1 cellular context compared by ENCODE assay signal in genomic region chr7:66740302-66740979, GRCh38.
A peak's percentile ranks its signal among the peaks of the same experiment; 100 is the strongest.
TF ChIP-seq lines count a peak whose summit lies in the region.

RABGEF1 (plus strand) TSS chr7:66740733; CDS start chr7:66771900, 31,167 bp downstream.

TF ChIP-seq in HepG2, 621 proteins besides CTCF, POLR2A, EP300 and RAD21 (continued from another document and continues in another):
- 0 out of 2 replicates have a peak, but pooled peaks have one; percentile 4 for TF ChIP-seq ZNF280D (CRISPR knock-in tag; IDR thresholded peaks at IDR 0.05)
- TF ChIP-seq KDM3A (CRISPR knock-in tag; IDR thresholded peaks at IDR 0.05; ENCODE audit: low read depth) = peak; percentile 29; the same call in 1 of the 2 replicates
- peak; percentile 80; the same call in 1 of the 2 replicates for TF ChIP-seq ZGPAT (CRISPR knock-in tag; IDR thresholded peaks at IDR 0.05)
- TF ChIP-seq HOMEZ (CRISPR knock-in tag; IDR thresholded peaks at IDR 0.05; ENCODE audit: low read depth) = peak; percentile 80; the same call in 1 of the 2 replicates
- TF ChIP-seq DR1 (CRISPR knock-in tag; IDR thresholded peaks at IDR 0.05) = peak; percentile 68
- peak; percentile 50; the same call in 1 of the 2 replicates for TF ChIP-seq NFKBIZ (CRISPR knock-in tag; IDR thresholded peaks at IDR 0.05)
- TF ChIP-seq ZNF235 (CRISPR knock-in tag; IDR thresholded peaks at IDR 0.05; ENCODE audit: borderline replicate concordance) = 0 out of 2 replicates have a peak, but pooled peaks have one; percentile 6
- 0 out of 2 replicates have a peak, but pooled peaks have one; percentile 28 for TF ChIP-seq PREB (CRISPR knock-in tag; IDR thresholded peaks at IDR 0.05)
- no peak for TF ChIP-seq LCORL (IDR thresholded peaks at IDR 0.05)
- peak; percentile 73; the same call in 1 of the 2 replicates for TF ChIP-seq LCORL (CRISPR knock-in tag; IDR thresholded peaks at IDR 0.05)
- peak; percentile 89; the same call in 1 of the 2 replicates for TF ChIP-seq ATF5 (CRISPR knock-in tag; IDR thresholded peaks at IDR 0.05; ENCODE audit: low read depth)
- TF ChIP-seq SNAPC5 (CRISPR knock-in tag; IDR thresholded peaks at IDR 0.05; ENCODE audit: borderline replicate concordance) = no peak
- TF ChIP-seq, protein P1, sequence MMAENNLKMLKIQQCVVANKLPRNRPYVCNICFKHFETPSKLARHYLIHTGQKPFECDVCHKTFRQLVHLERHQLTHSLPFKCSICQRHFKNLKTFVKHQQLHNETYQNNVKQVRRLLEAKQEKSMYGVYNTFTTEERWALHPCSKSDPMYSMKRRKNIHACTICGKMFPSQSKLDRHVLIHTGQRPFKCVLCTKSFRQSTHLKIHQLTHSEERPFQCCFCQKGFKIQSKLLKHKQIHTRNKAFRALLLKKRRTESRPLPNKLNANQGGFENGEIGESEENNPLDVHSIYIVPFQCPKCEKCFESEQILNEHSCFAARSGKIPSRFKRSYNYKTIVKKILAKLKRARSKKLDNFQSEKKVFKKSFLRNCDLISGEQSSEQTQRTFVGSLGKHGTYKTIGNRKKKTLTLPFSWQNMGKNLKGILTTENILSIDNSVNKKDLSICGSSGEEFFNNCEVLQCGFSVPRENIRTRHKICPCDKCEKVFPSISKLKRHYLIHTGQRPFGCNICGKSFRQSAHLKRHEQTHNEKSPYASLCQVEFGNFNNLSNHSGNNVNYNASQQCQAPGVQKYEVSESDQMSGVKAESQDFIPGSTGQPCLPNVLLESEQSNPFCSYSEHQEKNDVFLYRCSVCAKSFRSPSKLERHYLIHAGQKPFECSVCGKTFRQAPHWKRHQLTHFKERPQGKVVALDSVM (CRISPR knock-in tag; IDR thresholded peaks at IDR 0.05) = peak; percentile 94
- TF ChIP-seq MXD3 (CRISPR knock-in tag; IDR thresholded peaks at IDR 0.05) = peak; percentile 69
- peak; percentile 64; the same call in 1 of the 2 replicates for TF ChIP-seq SKIL (CRISPR knock-in tag; IDR thresholded peaks at IDR 0.05; ENCODE audit: borderline replicate concordance)
- 0 out of 2 replicates have a peak, but pooled peaks have one; percentile 30 for TF ChIP-seq MEF2D (CRISPR knock-in tag; IDR thresholded peaks at IDR 0.05)
- peak; percentile 45 for TF ChIP-seq KMT2A (CRISPR knock-in tag; IDR thresholded peaks at IDR 0.05)
- no peak for TF ChIP-seq PITX1 (CRISPR knock-in tag; IDR thresholded peaks at IDR 0.05)
- no peak for TF ChIP-seq ZNF530 (CRISPR knock-in tag; IDR thresholded peaks at IDR 0.05; ENCODE audit: low read depth)
- TF ChIP-seq FOXC1 (CRISPR knock-in tag; IDR thresholded peaks at IDR 0.05; ENCODE audit: borderline replicate concordance) = peak; percentile 79
- no peak for TF ChIP-seq FOXO4 (CRISPR knock-in tag; conservative IDR thresholded peaks at IDR 0.05)
- TF ChIP-seq ZBTB10 (CRISPR knock-in tag; IDR thresholded peaks at IDR 0.05; ENCODE audit: borderline replicate concordance) = peak; percentile 98; the same call in 1 of the 2 replicates
- TF ChIP-seq MXD1 (CRISPR knock-in tag; IDR thresholded peaks at IDR 0.05) = peak; percentile 63
- peak; percentile 73; the same call in 1 of the 2 replicates for TF ChIP-seq YEATS2 (CRISPR knock-in tag; IDR thresholded peaks at IDR 0.05; ENCODE audit: borderline replicate concordance)
- TF ChIP-seq POLR2AphosphoS5 (IDR thresholded peaks at IDR 0.05; ENCODE audit: low read depth, low read length) = peak; percentile 90
- TF ChIP-seq PAWR (CRISPR knock-in tag; IDR thresholded peaks at IDR 0.05; ENCODE audit: borderline replicate concordance) = 0 out of 2 replicates have a peak, but pooled peaks have one; percentile 84
- TF ChIP-seq ATF2 (CRISPR knock-in tag; IDR thresholded peaks at IDR 0.05) = peak; percentile 44; the same call in 1 of the 2 replicates
